10 cellular contexts compared by ENCODE assay signal in genomic region chr18:34039194-34039593, GRCh38.
DNase-seq lines count a peak whose midpoint lies in the region; ATAC-seq and TF ChIP-seq lines count a peak whose summit lies in the region.
"Had no signal": no experiment of that assay in that cellular context is flagged by ENCODE, and none has a peak within 500 bp of the region (broad histone marks: within the 10 kb centered on the region; RNA-seq: fewer than 3 reads in every experiment).

No MANE protein-coding gene starts in this region.

- H3K4me3 ChIP-seq in Loucy (ENCODE audit: low read length, poor library complexity, severe bottlenecking), result peak overlapping the region; percentile 55
- H3K4me3 ChIP-seq in endocrine pancreas (ENCODE audit: control insufficient read depth, insufficient read depth, low read length), result peak overlapping the region; percentile 56

- H3K36me3 ChIP-seq in Loucy (ENCODE audit: insufficient read depth, low read length) (no peaks in the 10 kb centered on the region), endocrine pancreas (ENCODE audit: control insufficient read depth, insufficient read depth, low read length) (no peaks in the 10 kb centered on the region)

- no peaks in the 10 kb centered on the region for H3K79me2 ChIP-seq in Loucy (ENCODE audit: insufficient read depth, low read length)

- intact Hi-C loops in left colon (cut with DNase I, micrococcal nuclease), result no loop called here

- no peak for TF ChIP-seq CTCF in Loucy (conservative IDR thresholded peaks at IDR 0.05; ENCODE audit: low read length)

- H3K4me2 ChIP-seq in Loucy (ENCODE audit: low read depth, low read length, poor library complexity, severe bottlenecking), result peak overlapping the region; percentile 62

- no peaks in the 10 kb centered on the region for H4K20me1 ChIP-seq in Loucy (ENCODE audit: insufficient read depth, low read length, poor library complexity, severe bottlenecking)

- in situ Hi-C loops in ACHN (cut with HindIII; ENCODE audit: low pct_ligation_motif_present, low pct_unique_long_range_greater_than_20kb, low sequenced_read_pairs), result no loop called here
- in situ Hi-C loops in G401 (cut with HindIII; ENCODE audit: low sequenced_read_pairs), result no loop called here

- no peaks in the 10 kb centered on the region for H3K9me2 ChIP-seq in Loucy (replicated peaks; ENCODE audit: low read depth, low read length)

- no peaks in the 10 kb centered on the region for H3F3A ChIP-seq in Loucy (ENCODE audit: low read depth)

- no peaks in the 10 kb centered on the region for H3K4me1 ChIP-seq in Loucy (ENCODE audit: insufficient read depth, low read length, poor library complexity, severe bottlenecking)
- H3K4me1 ChIP-seq in endocrine pancreas (ENCODE audit: control insufficient read depth, insufficient read depth, low read length), result peaks cover 27% of the 10 kb centered on the region

- DNase-seq in ACHN, result peak; percentile 4
- DNase-seq in G401 (ENCODE audit: low spot score), result no peak
- no peak for DNase-seq in EL
- DNase-seq in ureter (ENCODE audit: low spot score), result no peak
- no peak for DNase-seq in left colon
- DNase-seq: C1 segment of cervical spinal cord, foreskin melanocyte had no signal

- ATAC-seq in GM18870 (IDR thresholded peaks at IDR 0.05; ENCODE audit: unreplicated experiment) (peak; percentile 59), left colon (no peak)

- H3K9ac ChIP-seq in Loucy (ENCODE audit: low read depth, low read length, poor library complexity, severe bottlenecking), result no peak overlapping the region
- H3K9ac ChIP-seq in endocrine pancreas (ENCODE audit: control insufficient read depth, insufficient read depth, low read length), result no peak overlapping the region

- H3K9me3 ChIP-seq in Loucy (ENCODE audit: insufficient read depth, low read depth, low read length), result no peaks in the 10 kb centered on the region
- no peaks in the 10 kb centered on the region for H3K9me3 ChIP-seq in endocrine pancreas (ENCODE audit: control insufficient read depth, low read length)

- peak overlapping the region; percentile 90 for H2AFZ ChIP-seq in Loucy (ENCODE audit: low read length)

- no peaks in the 10 kb centered on the region for H3K27me3 ChIP-seq in Loucy (ENCODE audit: insufficient read depth, low read length, poor library complexity, severe bottlenecking)
- H3K27me3 ChIP-seq in endocrine pancreas (ENCODE audit: control insufficient read depth, insufficient read depth, low read length), result no peaks in the 10 kb centered on the region
